ENCODE assay signal across 18 cellular contexts in the genomic region with DNA sequence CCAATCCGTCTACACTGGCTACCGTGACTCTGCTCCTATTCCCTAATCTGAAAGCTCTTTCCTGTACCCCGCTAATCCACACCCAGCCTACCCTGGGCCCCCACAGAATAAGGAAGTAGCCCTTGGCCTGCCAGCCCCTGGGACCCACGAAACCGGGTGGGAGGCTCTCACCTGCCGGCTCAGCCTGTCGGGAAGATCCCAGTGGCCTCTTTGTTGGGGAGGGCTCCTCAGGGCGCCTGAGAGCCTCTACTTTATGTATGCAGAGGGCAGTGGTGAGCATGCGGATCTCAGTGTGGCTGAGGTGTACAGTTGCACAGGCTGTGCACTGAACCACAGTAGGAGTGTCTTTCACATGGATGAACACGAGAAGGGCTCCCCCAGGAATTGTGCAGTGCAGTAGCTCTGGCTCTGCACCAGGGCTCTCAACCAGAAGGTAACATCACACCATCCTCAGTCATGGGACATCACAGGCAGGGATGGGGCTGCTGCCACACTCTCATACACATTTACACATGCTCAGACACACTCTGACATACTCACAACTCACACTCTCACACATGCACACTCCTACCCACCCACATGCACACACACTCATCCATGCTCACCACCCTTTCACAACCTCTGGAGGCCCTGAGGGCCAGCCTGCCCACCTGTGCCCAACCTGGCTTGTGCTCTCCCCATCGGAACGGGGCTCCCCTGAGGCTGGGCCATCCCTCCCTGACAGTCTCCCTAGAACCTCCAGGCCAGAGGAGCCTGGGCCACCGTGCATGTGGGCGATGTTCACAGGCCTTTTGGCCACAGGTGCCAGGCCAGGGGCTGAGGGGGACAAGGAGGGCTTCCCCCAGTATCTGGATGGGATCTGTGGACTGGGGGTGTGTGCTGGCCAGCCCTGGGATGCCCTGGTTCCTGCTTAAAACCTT.
DNase-seq lines count a peak whose midpoint lies in the region; ATAC-seq and TF ChIP-seq lines count a peak whose summit lies in the region.
"Had no signal": no experiment of that assay in that cellular context is flagged by ENCODE, and none has a peak within 500 bp of the region (broad histone marks: within the 10 kb centered on the region; RNA-seq: fewer than 3 reads in every experiment).

No MANE protein-coding gene starts in this region.

- H3K4me3 ChIP-seq in Karpas-422 (ENCODE audit: low read length) = no peak overlapping the region
- no peak overlapping the region for H3K4me3 ChIP-seq in mesenchymal stem cell (ENCODE audit: insufficient read depth in 1 of 2, low read depth in 1 of 2, low read length in 2 of 2)
- H3K4me3 ChIP-seq in transverse colon = no peak overlapping the region
- H3K4me3 ChIP-seq: GM12878, GM23338, Peyer's patch had no signal

- no peak for TF ChIP-seq POLR2A in transverse colon (IDR thresholded peaks at IDR 0.05)

- TF ChIP-seq EP300 in transverse colon (IDR thresholded peaks at IDR 0.05; ENCODE audit: low read depth) = no peak

- H3K9me2 ChIP-seq in Karpas-422 (replicated peaks; ENCODE audit: insufficient read depth, low read length) = no peaks in the 10 kb centered on the region

- ATAC-seq in HG03457 (IDR thresholded peaks at IDR 0.05; ENCODE audit: unreplicated experiment) = no peak
- no peak for ATAC-seq in GM19328 (IDR thresholded peaks at IDR 0.05; ENCODE audit: unreplicated experiment)
- ATAC-seq: GM12878 had no signal

- TF ChIP-seq CTCF in transverse colon (IDR thresholded peaks at IDR 0.05) = no peak

- H4K91ac ChIP-seq in mesenchymal stem cell (ENCODE audit: low read length) = no peak overlapping the region

- peak overlapping the region; percentile 4 for H2BK15ac ChIP-seq in mesenchymal stem cell (ENCODE audit: low read depth, poor library complexity, severe bottlenecking)

- no peak overlapping the region for H3K4ac ChIP-seq in mesenchymal stem cell (ENCODE audit: low read depth in 1 of 2, low read length in 2 of 2)

- H3K27me3 ChIP-seq in Karpas-422 (ENCODE audit: low read length) (no peaks in the 10 kb centered on the region), mesenchymal stem cell (ENCODE audit: control insufficient read depth in 1 of 2, insufficient read depth in 1 of 2, low read length in 2 of 2) (peaks cover 3 to 10% of the 10 kb centered on the region in 2 experiments), transverse colon (no peaks in the 10 kb centered on the region)
- H3K27me3 ChIP-seq: Peyer's patch had no signal

- H2BK5ac ChIP-seq in mesenchymal stem cell (ENCODE audit: low read depth, low read length, poor library complexity, severe bottlenecking) = no peak overlapping the region

- H3K18ac ChIP-seq in mesenchymal stem cell (ENCODE audit: low read depth in 1 of 2, low read length in 2 of 2) = no peak overlapping the region

- no peak overlapping the region for H2BK120ac ChIP-seq in mesenchymal stem cell (ENCODE audit: low read depth, low read length)

- H4K20me1 ChIP-seq in Karpas-422 (ENCODE audit: insufficient read depth, low read depth, low read length) = no peaks in the 10 kb centered on the region

- H3K14ac ChIP-seq in mesenchymal stem cell (ENCODE audit: low read length in 2 of 2) = no peak overlapping the region

- H3K23ac ChIP-seq in mesenchymal stem cell (ENCODE audit: low read length in 2 of 2) = no peak overlapping the region

- H3K4me1 ChIP-seq in Karpas-422 (ENCODE audit: low read length) (peaks cover 23% of the 10 kb centered on the region), mesenchymal stem cell (ENCODE audit: control insufficient read depth, insufficient read depth, low read depth, low read length) (no peaks in the 10 kb centered on the region), transverse colon (no peaks in the 10 kb centered on the region)
- H3K4me1 ChIP-seq: Peyer's patch had no signal

- peak; percentile 8 for DNase-seq in activated T-cell treated with anti-CD3 and anti-CD28 coated beads, Interleukin-2, amount 50 U/mL, for 1 hour
- no peak for DNase-seq in activated T-cell treated with anti-CD3 and anti-CD28 coated beads, Interleukin-2, amount 50 U/mL, for 48 hours
- DNase-seq in Karpas-422 (peak; percentile 74), mesenchymal stem cell (no peak), transverse colon (peak; percentile 3), NCI-H526 treated with DMSO at 0.1 percent for 48 hours (lab: John Stamatoyannopoulos, UW) (no peak)
- DNase-seq: COR-L47, DMS53, NCI-H1417, NCI-H1930, NCI-H510A, SHP77 treated with DMSO at 0.1 percent for 48 hours had no signal

- no peak overlapping the region for H3K9ac ChIP-seq in Karpas-422 (ENCODE audit: low read length)
- H3K9ac ChIP-seq in mesenchymal stem cell (ENCODE audit: low read length) = no peak overlapping the region

- no peak overlapping the region for H4K8ac ChIP-seq in mesenchymal stem cell (ENCODE audit: low read length)

- H3K36me3 ChIP-seq in Karpas-422 (ENCODE audit: insufficient read depth, low read length) (no peaks in the 10 kb centered on the region), mesenchymal stem cell (ENCODE audit: control insufficient read depth in 1 of 2, insufficient read depth in 2 of 2, low read depth in 1 of 2, low read length in 2 of 2) (no peaks in the 10 kb centered on the region), transverse colon (no peaks in the 10 kb centered on the region)
- H3K36me3 ChIP-seq: Peyer's patch had no signal

- H3K27ac ChIP-seq in Karpas-422 (ENCODE audit: low read length) = no peak overlapping the region
- no peak overlapping the region for H3K27ac ChIP-seq in mesenchymal stem cell (ENCODE audit: low read length, poor library complexity, severe bottlenecking)
- no peak overlapping the region for H3K27ac ChIP-seq in transverse colon
- H3K27ac ChIP-seq: C4-2B, Peyer's patch had no signal

- intact Hi-C loops in transverse colon (cut with DNase I; ENCODE audit: low total_unique reads) = no loop called here

- 70% methylated on average over 12 of the region's 14 CpGs for WGBS in mesenchymal stem cell
- 65% methylated on average over 14 of the region's 14 CpGs; no CpG with 5 or more reads in 1 of the 2 donors for WGBS in transverse colon (ENCODE audit: low coverage in 1 of 2), 2 donors

- no peak overlapping the region for H2AK5ac ChIP-seq in mesenchymal stem cell (ENCODE audit: low read length, severe bottlenecking)

- no peak overlapping the region for H3K4me2 ChIP-seq in Karpas-422 (ENCODE audit: low read depth, low read length, poor library complexity, severe bottlenecking)
- no peak overlapping the region for H3K4me2 ChIP-seq in mesenchymal stem cell (ENCODE audit: low read length, poor library complexity, severe bottlenecking)

- H2AFZ ChIP-seq in Karpas-422 (ENCODE audit: low read length) (no peak overlapping the region), mesenchymal stem cell (ENCODE audit: low read depth, low read length) (no peak overlapping the region)

- H3K9me3 ChIP-seq in Karpas-422 (ENCODE audit: low read length) (no peaks in the 10 kb centered on the region), mesenchymal stem cell (ENCODE audit: control insufficient read depth, low read length) (no peaks in the 10 kb centered on the region), transverse colon (no peaks in the 10 kb centered on the region)
- H3K9me3 ChIP-seq: Peyer's patch had no signal

- H3K79me2 ChIP-seq in Karpas-422 (ENCODE audit: low read length) = no peaks in the 10 kb centered on the region

- H3K79me1 ChIP-seq in mesenchymal stem cell (replicated peaks; ENCODE audit: low read length, poor library complexity, severe bottlenecking) = no peaks in the 10 kb centered on the region

- in situ Hi-C loops in transverse colon (cut with MboI; ENCODE audit: low pct_ligation_motif_present in 1 of 4, low pct_unique_long_range_greater_than_20kb in 1 of 4, low sequenced_read_pairs in 3 of 4) = no loop called here

- peak overlapping the region in 1 of 2 experiments; percentile 23 for H2BK12ac ChIP-seq in mesenchymal stem cell (ENCODE audit: low read length in 2 of 2)

Comparison
In these comparisons a context has a peak if more than half of its experiments do, and no peak if none do; other contexts are left out.
1. DNase-seq: peak in activated T-cell treated with anti-CD3 and anti-CD28 coated beads, Interleukin-2, amount 50 U/mL, for 1 hour (single experiment), Karpas-422 (single experiment) and transverse colon (single experiment); none in activated T-cell treated with anti-CD3 and anti-CD28 coated beads, Interleukin-2, amount 50 U/mL, for 48 hours (0 of 2), mesenchymal stem cell (single experiment) and NCI-H526 treated with DMSO at 0.1 percent for 48 hours (single experiment).